In genomic region chr1:117584181-117584580, GRCh38 we compare ENCODE assay signal across 29 cellular contexts.
"Had no signal": no experiment of that assay in that cellular context is flagged by ENCODE, and none has a peak within 500 bp of the region (broad histone marks: within the 10 kb centered on the region; RNA-seq: fewer than 3 reads in every experiment).

No MANE protein-coding gene starts in this region.

- H3K4me3 ChIP-seq: neural progenitor cell, ovary, psoas muscle, skin epidermis, smooth muscle cell, spleen, suprapubic skin, testis, tibial artery, transverse colon, upper lobe of right lung, vagina had no signal

- H3K4me2 ChIP-seq: neural progenitor cell, smooth muscle cell had no signal

- H3K27me3 ChIP-seq: neural progenitor cell, ovary, spleen, suprapubic skin, testis, tibial artery, transverse colon, upper lobe of right lung, vagina had no signal

- H2AFZ ChIP-seq: neural progenitor cell, parathyroid adenoma had no signal

- H3K4me1 ChIP-seq: neural progenitor cell, parathyroid adenoma, psoas muscle, spleen, suprapubic skin, testis, upper lobe of right lung, vagina had no signal

- ATAC-seq: naive thymus-derived CD4-positive, alpha-beta T cell; natural killer cell; psoas muscle; right cardiac atrium; sciatic nerve; stimulated activated memory B cell treated with anti-CD40 and anti-IgM and Interleukin-4, amounts not matched to agents 10 μg/mL and 1 μg/mL and 100 μg/mL, for 72 hours; stimulated activated naive CD8-positive, alpha-beta T cell treated with anti-CD3 and anti-CD28 coated beads, Interleukin-15, amount 100 ng/mL, for 72 hours; stimulated activated naive CD8-positive, alpha-beta T cell treated with anti-CD3 and anti-CD28 coated beads, Interleukin-15, Interleukin-2, amounts not matched to agents 100 U/mL and 50 U/mL, for 24 hours; upper lobe of right lung had no signal

- H3K9me3 ChIP-seq: ovary, psoas muscle, spleen, suprapubic skin, testis, tibial artery, transverse colon, upper lobe of right lung, vagina had no signal

- H3K27ac ChIP-seq: neural progenitor cell, ovary, parathyroid adenoma, psoas muscle, skin epidermis, spleen, suprapubic skin, testis, tibial artery, transverse colon, upper lobe of right lung, vagina had no signal

- DNase-seq: naive thymus-derived CD4-positive, alpha-beta T cell; natural killer cell; occipital lobe; ovary; posterior cingulate gyrus; psoas muscle; right cardiac atrium; spleen; stimulated activated CD4-positive, alpha-beta T cell treated with anti-CD3 and anti-CD28 coated beads, Interleukin-12 subunit alpha, Interleukin-12 subunit beta, amount 100 ng/mL, for 4 hours; stimulated activated CD4-positive, alpha-beta T cell treated with anti-CD3 and anti-CD28 coated beads, Interleukin-1b, Interleukin-23, amount 100 ng/mL, for 48 hours; stimulated activated CD4-positive, alpha-beta T cell treated with anti-CD3 and anti-CD28 coated beads, Interleukin-4, amount 100 ng/mL, for 1 hour; stimulated activated CD4-positive, alpha-beta T cell treated with anti-CD3 and anti-CD28 coated beads, Interleukin-4, amount 100 ng/mL, for 4 hours; stimulated activated CD8-positive, alpha-beta memory T cell treated with anti-CD3 and anti-CD28 coated beads, Interleukin-4, amount 100 ng/mL, for 48 hours; stimulated activated naive CD4-positive, alpha-beta T cell; stimulated activated naive CD8-positive, alpha-beta T cell treated with anti-CD3 and anti-CD28 coated beads, Interleukin-15, amount 100 ng/mL, for 72 hours; stimulated activated naive CD8-positive, alpha-beta T cell treated with anti-CD3 and anti-CD28 coated beads, Interleukin-15, Interleukin-2, amounts not matched to agents 100 U/mL and 50 U/mL, for 24 hours; substantia nigra; testis; transverse colon; upper lobe of right lung had no signal

- H3K36me3 ChIP-seq: neural progenitor cell, ovary, spleen, suprapubic skin, tibial artery, transverse colon, upper lobe of right lung, vagina had no signal

- H3K9ac ChIP-seq: neural progenitor cell, parathyroid adenoma had no signal

- H3K79me2 ChIP-seq: parathyroid adenoma had no signal
